In genomic region chr4:64539234-64539849, GRCh38 we compare ENCODE assay signal across 8 cellular contexts.
DNase-seq lines count a peak whose midpoint lies in the region; ATAC-seq lines count a peak whose summit lies in the region.

No MANE protein-coding gene starts in this region.

- H3K4me1 ChIP-seq in adipocyte (ENCODE audit: control insufficient read depth, insufficient read depth, low read length): no peaks in the 10 kb centered on the region

- H3K27me3 ChIP-seq in adipocyte (replicated peaks; ENCODE audit: control insufficient read depth, insufficient read depth, low read length): no peaks in the 10 kb centered on the region

- no peak overlapping the region for H3K9ac ChIP-seq in adipocyte (ENCODE audit: low read length)

- in situ Hi-C loops in G401 (cut with HindIII; ENCODE audit: low sequenced_read_pairs): loop anchor here (25.0 kb wide), 1 partner anchor 377 kb away; no protein-coding TSS in a partner anchor

- no peaks in the 10 kb centered on the region for H3K9me3 ChIP-seq in adipocyte (ENCODE audit: control insufficient read depth, low read length)

- ATAC-seq in GM19463 (IDR thresholded peaks at IDR 0.05; ENCODE audit: unreplicated experiment): peak; percentile 97
- peak; percentile 89 for ATAC-seq in HG03442 (IDR thresholded peaks at IDR 0.05; ENCODE audit: unreplicated experiment)
- ATAC-seq in left cardiac atrium: peak; percentile 71 to 79
- ATAC-seq in sciatic nerve: peak; percentile 76

- no peak overlapping the region for H3K4me3 ChIP-seq in adipocyte (ENCODE audit: low read length)

- no peaks in the 10 kb centered on the region for H3K36me3 ChIP-seq in adipocyte (ENCODE audit: control insufficient read depth, insufficient read depth, low read length, severe bottlenecking)

- DNase-seq in G401 (ENCODE audit: low spot score) (peak; percentile 73), NCI-H446 (lab: John Stamatoyannopoulos, UW) (peak; percentile 72 to 81), adipocyte (ENCODE audit: low read depth) (peak; percentile 79), left cardiac atrium (peak; percentile 20), sciatic nerve (ENCODE audit: low spot score) (no peak), 8988T (no peak)

- intact Hi-C loops in left cardiac atrium (cut with DNase I) (loop anchor here in 1 of 2 donors (5.0 to 10.0 kb wide), 2 partner anchors 135 to 382 kb away; partner anchors contain the start of gene TECRL), sciatic nerve (cut with DNase I) (no loop called here)

Comparison
In these comparisons a context has a peak if more than half of its experiments do, and no peak if none do; other contexts are left out.
1. DNase-seq: peak in G401 (single experiment), NCI-H446 (2 of 2), adipocyte (single experiment) and left cardiac atrium (single experiment); none in sciatic nerve (single experiment) and 8988T (single experiment).
2. Peak in every context shown above with its lines, with median percentiles within 50 percentile points of each other: ATAC-seq.